Comparison of ENCODE assay signal across 1 cellular context in the genomic region with DNA sequence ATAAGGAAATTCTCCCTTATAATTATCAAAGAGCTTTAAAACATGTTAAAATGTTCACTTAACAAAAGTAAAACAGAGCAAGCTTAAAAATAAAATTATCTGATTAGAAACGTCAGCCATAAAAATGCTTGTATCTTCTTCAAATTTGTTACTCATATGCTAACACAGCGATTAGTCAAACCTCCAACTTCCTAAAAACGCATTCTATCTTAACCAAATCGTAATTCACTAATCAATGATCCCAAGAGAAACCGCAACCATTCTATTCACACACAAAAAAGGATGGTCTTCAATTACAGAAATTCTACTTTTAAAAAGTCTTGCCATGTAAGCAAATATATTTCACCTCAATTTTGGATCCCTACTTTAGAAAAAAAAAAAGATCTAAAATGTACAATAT.
TF ChIP-seq lines count a peak whose summit lies in the region.

No MANE protein-coding gene starts in this region.

TF ChIP-seq in HepG2, 621 proteins besides CTCF, POLR2A, EP300 and RAD21 (continued from another document):
- TF ChIP-seq SAFB2 (CRISPR knock-in tag; IDR thresholded peaks at IDR 0.05; ENCODE audit: borderline replicate concordance, low read depth) (no peak), SRSF9 (IDR thresholded peaks at IDR 0.05; ENCODE audit: borderline replicate concordance, insufficient read depth, low read depth, low read length, poor library complexity, severe bottlenecking) (no peak), SRSF1 (optimal IDR thresholded peaks at IDR 0.05; ENCODE audit: low read depth, low read length) (no peak), ZNF878 (CRISPR knock-in tag; IDR thresholded peaks at IDR 0.05) (no peak)
- TF ChIP-seq, protein P1, sequence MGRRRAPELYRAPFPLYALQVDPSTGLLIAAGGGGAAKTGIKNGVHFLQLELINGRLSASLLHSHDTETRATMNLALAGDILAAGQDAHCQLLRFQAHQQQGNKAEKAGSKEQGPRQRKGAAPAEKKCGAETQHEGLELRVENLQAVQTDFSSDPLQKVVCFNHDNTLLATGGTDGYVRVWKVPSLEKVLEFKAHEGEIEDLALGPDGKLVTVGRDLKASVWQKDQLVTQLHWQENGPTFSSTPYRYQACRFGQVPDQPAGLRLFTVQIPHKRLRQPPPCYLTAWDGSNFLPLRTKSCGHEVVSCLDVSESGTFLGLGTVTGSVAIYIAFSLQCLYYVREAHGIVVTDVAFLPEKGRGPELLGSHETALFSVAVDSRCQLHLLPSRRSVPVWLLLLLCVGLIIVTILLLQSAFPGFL (CRISPR knock-in tag; IDR thresholded peaks at IDR 0.05), result no peak
- TF ChIP-seq, protein P2, sequence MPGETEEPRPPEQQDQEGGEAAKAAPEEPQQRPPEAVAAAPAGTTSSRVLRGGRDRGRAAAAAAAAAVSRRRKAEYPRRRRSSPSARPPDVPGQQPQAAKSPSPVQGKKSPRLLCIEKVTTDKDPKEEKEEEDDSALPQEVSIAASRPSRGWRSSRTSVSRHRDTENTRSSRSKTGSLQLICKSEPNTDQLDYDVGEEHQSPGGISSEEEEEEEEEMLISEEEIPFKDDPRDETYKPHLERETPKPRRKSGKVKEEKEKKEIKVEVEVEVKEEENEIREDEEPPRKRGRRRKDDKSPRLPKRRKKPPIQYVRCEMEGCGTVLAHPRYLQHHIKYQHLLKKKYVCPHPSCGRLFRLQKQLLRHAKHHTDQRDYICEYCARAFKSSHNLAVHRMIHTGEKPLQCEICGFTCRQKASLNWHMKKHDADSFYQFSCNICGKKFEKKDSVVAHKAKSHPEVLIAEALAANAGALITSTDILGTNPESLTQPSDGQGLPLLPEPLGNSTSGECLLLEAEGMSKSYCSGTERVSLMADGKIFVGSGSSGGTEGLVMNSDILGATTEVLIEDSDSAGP (CRISPR knock-in tag; IDR thresholded peaks at IDR 0.05; ENCODE audit: borderline replicate concordance), result no peak
- TF ChIP-seq, protein P3, sequence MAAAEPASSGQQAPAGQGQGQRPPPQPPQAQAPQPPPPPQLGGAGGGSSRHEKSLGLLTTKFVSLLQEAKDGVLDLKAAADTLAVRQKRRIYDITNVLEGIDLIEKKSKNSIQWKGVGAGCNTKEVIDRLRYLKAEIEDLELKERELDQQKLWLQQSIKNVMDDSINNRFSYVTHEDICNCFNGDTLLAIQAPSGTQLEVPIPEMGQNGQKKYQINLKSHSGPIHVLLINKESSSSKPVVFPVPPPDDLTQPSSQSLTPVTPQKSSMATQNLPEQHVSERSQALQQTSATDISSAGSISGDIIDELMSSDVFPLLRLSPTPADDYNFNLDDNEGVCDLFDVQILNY (CRISPR knock-in tag; conservative IDR thresholded peaks at IDR 0.05), result no peak
